ENCODE assay signal across 20 cellular contexts in genomic region chr1:198241553-198241952, GRCh38.
A peak's percentile ranks its signal among the peaks of the same experiment; 100 is the strongest.
DNase-seq lines count a peak whose midpoint lies in the region; ATAC-seq, FAIRE-seq and TF ChIP-seq lines count a peak whose summit lies in the region.
"Had no signal": no experiment of that assay in that cellular context is flagged by ENCODE, and none has a peak within 500 bp of the region (broad histone marks: within the 10 kb centered on the region; RNA-seq: fewer than 3 reads in every experiment).

No MANE protein-coding gene starts in this region.

- CTCF ChIA-PET in activated CD4-positive, alpha-beta T cell treated with anti-CD3 and anti-CD28 coated beads for 36 hours (lab: Charles Lee) = no interaction called here

- no peaks in the 10 kb centered on the region for H3K9me3 ChIP-seq in colonic mucosa
- H3K9me3 ChIP-seq: HAP-1 had no signal

- peak; percentile 90 for ATAC-seq in activated CD4-positive, alpha-beta T cell treated with anti-CD3 and anti-CD28 coated beads for 36 hours
- ATAC-seq in stimulated activated effector memory CD8-positive, alpha-beta T cell treated with anti-CD3 and anti-CD28 coated beads, Interleukin-12 subunit alpha, Interleukin-12 subunit beta, amount 100 ng/mL, for 72 hours = peak; percentile 95
- ATAC-seq in HG03097 (IDR thresholded peaks at IDR 0.05; ENCODE audit: low FRiP score, unreplicated experiment) = no peak
- ATAC-seq: K562 had no signal

- POLR2A ChIA-PET in activated CD4-positive, alpha-beta T cell treated with anti-CD3 and anti-CD28 coated beads for 36 hours (lab: Charles Lee) = no interaction called here

- FAIRE-seq in D721Med (lab: Jason Lieb, UNC) = peak; percentile 25
- FAIRE-seq: K562, RCC 7860 had no signal

- intact Hi-C loops in activated CD4-positive, alpha-beta T cell treated with anti-CD3 and anti-CD28 coated beads for 36 hours (cut with DNase I, micrococcal nuclease) = no loop called here
- intact Hi-C loops in colonic mucosa (cut with DNase I) = no loop called here

- H3K27me3 Mint-ChIP-seq in activated CD4-positive, alpha-beta T cell treated with anti-CD3 and anti-CD28 coated beads for 36 hours = no peaks in the 10 kb centered on the region
- no peaks in the 10 kb centered on the region for H3K27me3 Mint-ChIP-seq in activated naive CD8-positive, alpha-beta T cell treated with anti-CD3 and anti-CD28 coated beads for 36 hours

- H3K4me1 ChIP-seq in colonic mucosa = no peaks in the 10 kb centered on the region
- H3K4me1 ChIP-seq: HAP-1 had no signal

- no peaks in the 10 kb centered on the region for H3K9me3 Mint-ChIP-seq in activated CD4-positive, alpha-beta T cell treated with anti-CD3 and anti-CD28 coated beads for 36 hours (ENCODE audit: low read depth)
- H3K9me3 Mint-ChIP-seq in activated naive CD8-positive, alpha-beta T cell treated with anti-CD3 and anti-CD28 coated beads for 36 hours = no peaks in the 10 kb centered on the region
- no peaks in the 10 kb centered on the region for H3K9me3 Mint-ChIP-seq in stimulated activated effector memory CD8-positive, alpha-beta T cell treated with anti-CD3 and anti-CD28 coated beads, Interleukin-12 subunit alpha, Interleukin-12 subunit beta, amount 100 ng/mL, for 72 hours

- H3K4me3 Mint-ChIP-seq in activated CD4-positive, alpha-beta T cell treated with anti-CD3 and anti-CD28 coated beads for 36 hours = no peak overlapping the region
- no peak overlapping the region for H3K4me3 Mint-ChIP-seq in activated naive CD8-positive, alpha-beta T cell treated with anti-CD3 and anti-CD28 coated beads for 36 hours
- H3K4me3 Mint-ChIP-seq in stimulated activated effector memory CD8-positive, alpha-beta T cell treated with anti-CD3 and anti-CD28 coated beads, Interleukin-12 subunit alpha, Interleukin-12 subunit beta, amount 100 ng/mL, for 72 hours = peak overlapping the region; percentile 27
- H3K4me3 Mint-ChIP-seq: CD14-positive monocyte had no signal

- peak overlapping the region; percentile 14 for H3K27ac Mint-ChIP-seq in activated CD4-positive, alpha-beta T cell treated with anti-CD3 and anti-CD28 coated beads for 36 hours
- H3K27ac Mint-ChIP-seq in activated naive CD8-positive, alpha-beta T cell treated with anti-CD3 and anti-CD28 coated beads for 36 hours = peak overlapping the region; percentile 3
- H3K27ac Mint-ChIP-seq in stimulated activated effector memory CD8-positive, alpha-beta T cell treated with anti-CD3 and anti-CD28 coated beads, Interleukin-12 subunit alpha, Interleukin-12 subunit beta, amount 100 ng/mL, for 72 hours = peak overlapping the region; percentile 74

- H3K27ac ChIP-seq in colonic mucosa = no peak overlapping the region

- no peak overlapping the region for H3K4me3 ChIP-seq in colonic mucosa
- H3K4me3 ChIP-seq: HAP-1, K562 had no signal

- no peak for TF ChIP-seq CTCF in D721Med (IDR thresholded peaks at IDR 0.05; ENCODE audit: insufficient read depth, missing control alignments)
- no peak for TF ChIP-seq CTCF in colonic mucosa (IDR thresholded peaks at IDR 0.05)

- DNase-seq in activated CD4-positive, alpha-beta T cell treated with anti-CD3 and anti-CD28 coated beads for 36 hours = no peak
- no peak for DNase-seq in activated CD4-positive, alpha-beta T cell treated with anti-CD3 and anti-CD28 coated beads for 1 hour
- DNase-seq in D721Med (ENCODE audit: insufficient read length, low spot score) = no peak
- no peak for DNase-seq in activated naive CD8-positive, alpha-beta T cell treated with anti-CD3 and anti-CD28 coated beads for 36 hours
- DNase-seq in stimulated activated effector memory CD8-positive, alpha-beta T cell treated with anti-CD3 and anti-CD28 coated beads, Interleukin-12 subunit alpha, Interleukin-12 subunit beta, amount 100 ng/mL, for 72 hours (ENCODE audit: low spot score in 2 of 2) = no peak
- DNase-seq in NCI-H446 treated with DMSO at 0.1 percent for 48 hours (lab: John Stamatoyannopoulos, UW) = no peak
- no peak for DNase-seq in colonic mucosa
- DNase-seq: 8988T, DMS 273 treated with DMSO at 0.1 percent for 48 hours, GDM1, NCI-H1105 treated with DMSO at 0.1 percent for 48 hours, NCI-H1694, NCI-H510A, NCI-H774, Right ventricle myocardium superior had no signal

- H3K36me3 Mint-ChIP-seq in activated CD4-positive, alpha-beta T cell treated with anti-CD3 and anti-CD28 coated beads for 36 hours (ENCODE audit: low read depth) = peaks cover 13% of the 10 kb centered on the region
- H3K36me3 Mint-ChIP-seq in activated naive CD8-positive, alpha-beta T cell treated with anti-CD3 and anti-CD28 coated beads for 36 hours = peaks cover 28% of the 10 kb centered on the region
- peaks cover 13% of the 10 kb centered on the region for H3K36me3 Mint-ChIP-seq in stimulated activated effector memory CD8-positive, alpha-beta T cell treated with anti-CD3 and anti-CD28 coated beads, Interleukin-12 subunit alpha, Interleukin-12 subunit beta, amount 100 ng/mL, for 72 hours

- H3K36me3 ChIP-seq in colonic mucosa = no peaks in the 10 kb centered on the region
- H3K36me3 ChIP-seq: HAP-1 had no signal

- H3K4me1 Mint-ChIP-seq in activated CD4-positive, alpha-beta T cell treated with anti-CD3 and anti-CD28 coated beads for 36 hours = peaks cover 27% of the 10 kb centered on the region
- H3K4me1 Mint-ChIP-seq in activated naive CD8-positive, alpha-beta T cell treated with anti-CD3 and anti-CD28 coated beads for 36 hours = peaks cover 24% of the 10 kb centered on the region
- H3K4me1 Mint-ChIP-seq in stimulated activated effector memory CD8-positive, alpha-beta T cell treated with anti-CD3 and anti-CD28 coated beads, Interleukin-12 subunit alpha, Interleukin-12 subunit beta, amount 100 ng/mL, for 72 hours = peaks cover 31% of the 10 kb centered on the region

- H3K27me3 ChIP-seq in colonic mucosa = no peaks in the 10 kb centered on the region

- H3K9ac ChIP-seq in colonic mucosa (ENCODE audit: low read depth in 2 of 2, low read length in 2 of 2) = no peak overlapping the region

Comparison
In these comparisons a context has a peak if more than half of its experiments do, and no peak if none do; other contexts are left out.
1. H3K27ac Mint-ChIP-seq: peak in every context shown above with its lines; median percentile 74 in stimulated activated effector memory CD8-positive, alpha-beta T cell treated with anti-CD3 and anti-CD28 coated beads, Interleukin-12 subunit alpha, Interleukin-12 subunit beta, amount 100 ng/mL, for 72 hours; 14 in activated CD4-positive, alpha-beta T cell treated with anti-CD3 and anti-CD28 coated beads for 36 hours; 3 in activated naive CD8-positive, alpha-beta T cell treated with anti-CD3 and anti-CD28 coated beads for 36 hours.